ENCODE assay signal across 2 cellular contexts in genomic region chr6:168648240-168648639, GRCh38.
TF ChIP-seq lines count a peak whose summit lies in the region.

No MANE protein-coding gene starts in this region.

TF ChIP-seq in H1, 55 proteins besides CTCF, POLR2A, EP300 and RAD21 (continued from another document):
- TF ChIP-seq CHD7 (IDR thresholded peaks at IDR 0.05; ENCODE audit: insufficient replicate concordance, low read length) = no peak
- TF ChIP-seq RBBP5 (IDR thresholded peaks at IDR 0.05; ENCODE audit: borderline replicate concordance, low read depth, low read length) = no peak
- no peak for TF ChIP-seq BACH1 (IDR thresholded peaks at IDR 0.05; ENCODE audit: low read length)
- no peak for TF ChIP-seq JUND (IDR thresholded peaks at IDR 0.05; ENCODE audit: low read length)
- TF ChIP-seq SIRT6 (IDR thresholded peaks at IDR 0.05; ENCODE audit: low read length) = no peak
- TF ChIP-seq TCF12 (IDR thresholded peaks at IDR 0.05; ENCODE audit: low read depth, low read length) = no peak
- TF ChIP-seq GABPA (IDR thresholded peaks at IDR 0.05; ENCODE audit: borderline replicate concordance, insufficient read depth, low read length) = no peak
- no peak for TF ChIP-seq USF2 (IDR thresholded peaks at IDR 0.05; ENCODE audit: low read length)
- no peak for TF ChIP-seq KDM5A (IDR thresholded peaks at IDR 0.05; ENCODE audit: low read length)
- TF ChIP-seq NANOG (IDR thresholded peaks at IDR 0.05; ENCODE audit: insufficient read depth, low read depth, low read length, poor library complexity, severe bottlenecking) = no peak
- TF ChIP-seq HDAC2 (IDR thresholded peaks at IDR 0.05; ENCODE audit: borderline replicate concordance in 1 of 2, low read depth in 2 of 2, low read length in 2 of 2) = no peak
- no peak for TF ChIP-seq EZH2 (IDR thresholded peaks at IDR 0.05; ENCODE audit: low read depth, low read length, severe bottlenecking)
- TF ChIP-seq TEAD4 (IDR thresholded peaks at IDR 0.05; ENCODE audit: low read depth, low read length) = no peak
- no peak for TF ChIP-seq HDAC6 (IDR thresholded peaks at IDR 0.05; ENCODE audit: low read depth, low read length)
- no peak for TF ChIP-seq KDM4A (IDR thresholded peaks at IDR 0.05; ENCODE audit: low read depth, low read length, severe bottlenecking)
- TF ChIP-seq KDM1A (IDR thresholded peaks at IDR 0.05; ENCODE audit: borderline replicate concordance, low read length) = no peak
- TF ChIP-seq SP4 (IDR thresholded peaks at IDR 0.05; ENCODE audit: low read length) = no peak
- TF ChIP-seq RNF2 (IDR thresholded peaks at IDR 0.05; ENCODE audit: borderline replicate concordance, low read depth, low read length, missing control alignments, poor library complexity, severe bottlenecking) = no peak

TF ChIP-seq in neural cell, 6 proteins besides CTCF, POLR2A, EP300 and RAD21 (continued from another document):
- TF ChIP-seq REST (IDR thresholded peaks at IDR 0.05; ENCODE audit: borderline replicate concordance) = no peak
- TF ChIP-seq SMC3 (conservative IDR thresholded peaks at IDR 0.05; ENCODE audit: poor library complexity) = no peak
- TF ChIP-seq TAF1 (IDR thresholded peaks at IDR 0.05; ENCODE audit: low read depth) = no peak
- TF ChIP-seq EZH2 (IDR thresholded peaks at IDR 0.05; ENCODE audit: borderline replicate concordance, insufficient read depth, low read length, poor library complexity, severe bottlenecking) = no peak
